Comparison of ENCODE assay signal across 20 cellular contexts in the genomic region with DNA sequence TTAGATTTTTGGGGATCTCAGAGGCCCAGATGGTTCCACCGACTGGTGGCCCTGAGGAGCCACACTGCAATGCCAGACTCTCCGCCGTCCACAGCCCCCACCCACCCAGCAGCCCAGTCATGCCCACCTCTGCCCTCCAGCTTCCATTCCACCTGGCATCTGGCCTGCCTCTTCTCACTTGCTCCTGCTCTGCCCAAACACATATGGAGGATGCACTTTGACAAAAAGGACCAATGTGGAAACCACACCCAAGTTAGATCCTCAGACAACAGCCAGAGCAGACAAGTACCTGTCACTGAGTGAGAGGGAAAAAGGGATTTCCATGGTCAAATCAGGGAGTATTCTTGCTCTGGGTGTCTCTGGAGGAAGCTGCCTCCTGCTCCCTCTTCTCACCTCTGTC.
DNase-seq lines count a peak whose midpoint lies in the region; ATAC-seq, FAIRE-seq and TF ChIP-seq lines count a peak whose summit lies in the region.
"Had no signal": no experiment of that assay in that cellular context is flagged by ENCODE, and none has a peak within 500 bp of the region (broad histone marks: within the 10 kb centered on the region; RNA-seq: fewer than 3 reads in every experiment).

No MANE protein-coding gene starts in this region.

- H3K4me3 ChIP-seq in IMR-90 (ENCODE audit: insufficient read depth, low read depth, low read length) (no peak overlapping the region), bronchial epithelial cell (ENCODE audit: low read depth, low read length) (no peak overlapping the region), mesendoderm (ENCODE audit: low read length) (no peak overlapping the region)
- H3K4me3 ChIP-seq: BLaER1, GM12878, GM23338 had no signal

- peaks cover 3 to 7% of the 10 kb centered on the region in 2 donors for H3K9me3 Mint-ChIP-seq in activated T-cell treated with anti-CD3 and anti-CD28 coated beads, Interleukin-2, amount 50 U/mL, for 72 hours
- H3K9me3 Mint-ChIP-seq: GM23338, H9 had no signal

- H3K79me1 ChIP-seq in IMR-90 (ENCODE audit: low read depth in 1 of 2, low read length in 2 of 2) (no peaks in the 10 kb centered on the region), mesendoderm (ENCODE audit: low read length) (no peaks in the 10 kb centered on the region)

- in situ Hi-C loops in IMR-90 (cut with MboI; ENCODE audit: low sequenced_read_pairs) = loop anchor here (10.0 kb wide), 1 partner anchor 535 kb away; no protein-coding TSS in a partner anchor

- H2AK9ac ChIP-seq in IMR-90 (replicated peaks; ENCODE audit: low read depth, low read length, poor library complexity) = no peak overlapping the region

- H3K27me3 ChIP-seq in IMR-90 (ENCODE audit: control insufficient read depth, insufficient read depth, low read length) (peaks cover 2% of the 10 kb centered on the region; the same call in 1 of the 2 replicates), bronchial epithelial cell (ENCODE audit: control insufficient read depth, insufficient read depth, low read length) (no peaks in the 10 kb centered on the region), mesendoderm (ENCODE audit: insufficient read depth, low read length, poor library complexity) (no peaks in the 10 kb centered on the region)
- H3K27me3 ChIP-seq: BLaER1 had no signal

- H3K56ac ChIP-seq in IMR-90 (ENCODE audit: extremely low read depth, insufficient read depth, low read length) = no peak overlapping the region
- no peak overlapping the region for H3K56ac ChIP-seq in mesendoderm (ENCODE audit: low read length)

- peak overlapping the region; percentile 45; the same call in 1 of the 2 replicates for H2BK20ac ChIP-seq in IMR-90 (ENCODE audit: low read depth, low read length)

- CTCF ChIA-PET in IMR-90 (lab: Yijun Ruan, JAX) = no interaction called here

- TF ChIP-seq POLR2A in IMR-90 (IDR thresholded peaks at IDR 0.05; ENCODE audit: low read depth, low read length) = no peak

- H4K91ac ChIP-seq in IMR-90 (ENCODE audit: insufficient read depth, low read depth, low read length) = no peak overlapping the region

- H3K27ac ChIP-seq in IMR-90 (ENCODE audit: insufficient read depth, low read length) (no peak overlapping the region), mesendoderm (ENCODE audit: low read depth, low read length) (no peak overlapping the region)
- H3K27ac ChIP-seq: BLaER1, C4-2B had no signal

- H3K9me3 ChIP-seq in IMR-90 (ENCODE audit: control insufficient read depth, insufficient read depth, low read length) = 0 out of 2 replicates have a peak, but pooled peaks cover 4% of the 10 kb centered on the region

- H2BK5ac ChIP-seq in IMR-90 (ENCODE audit: low read depth, low read length, poor library complexity, severe bottlenecking) (no peak overlapping the region), mesendoderm (ENCODE audit: low read length) (no peak overlapping the region)

- no TSS peak for BruUV-seq in IMR-90 (replicated peaks; lab: Mats Ljungman, UMichigan)

- H3K36me3 ChIP-seq in IMR-90 (ENCODE audit: control insufficient read depth, insufficient read depth, low read length) (no peaks in the 10 kb centered on the region), bronchial epithelial cell (ENCODE audit: control insufficient read depth, insufficient read depth, low read length) (no peaks in the 10 kb centered on the region), mesendoderm (ENCODE audit: control insufficient read depth, insufficient read depth, low read length) (no peaks in the 10 kb centered on the region)
- H3K36me3 ChIP-seq: BLaER1 had no signal

- H3K4me1 Mint-ChIP-seq in activated T-cell treated with anti-CD3 and anti-CD28 coated beads, Interleukin-2, amount 50 U/mL, for 72 hours (ENCODE audit: low read depth) = no peaks in the 10 kb centered on the region
- H3K4me1 Mint-ChIP-seq: B cell; CD4-positive, CD25-positive, alpha-beta regulatory T cell; GM23338; H9 had no signal

- TF ChIP-seq CTCF in IMR-90 (conservative IDR thresholded peaks at IDR 0.05; ENCODE audit: low read depth, low read length) (no peak), bronchial epithelial cell (IDR thresholded peaks at IDR 0.05; ENCODE audit: insufficient read depth, low read length, severe bottlenecking) (no peak)

- no peaks in the 10 kb centered on the region for H4K20me1 ChIP-seq in IMR-90 (ENCODE audit: insufficient read depth, low read length)
- H4K20me1 ChIP-seq: BLaER1 had no signal

- peak; percentile 73 for FAIRE-seq in bronchial epithelial cell (lab: Jason Lieb, UNC)
- FAIRE-seq in RCC 7860 (lab: Jason Lieb, UNC) = no peak
- FAIRE-seq: D721Med, GM12878 had no signal

- no peak for TF ChIP-seq RAD21 in IMR-90 (IDR thresholded peaks at IDR 0.05; ENCODE audit: low read length)

- no peak for ATAC-seq in IMR-90 (ENCODE audit: low read depth)
- no peak for ATAC-seq in activated T-cell treated with anti-CD3 and anti-CD28 coated beads, Interleukin-2, amount 50 U/mL, for 72 hours (replicated peaks in 1 of 2)
- ATAC-seq: CD8-positive, alpha-beta T cell; GM12878; GM23338; HCT116 had no signal

- 0 out of 2 replicates have a peak overlapping the region, but pooled peaks have one; percentile 25 for H2BK120ac ChIP-seq in IMR-90 (ENCODE audit: low read depth, low read length)
- H2BK120ac ChIP-seq in mesendoderm (ENCODE audit: low read depth, low read length) = no peak overlapping the region

- H3K4me3 Mint-ChIP-seq in activated T-cell treated with anti-CD3 and anti-CD28 coated beads, Interleukin-2, amount 50 U/mL, for 72 hours = no peak overlapping the region
- H3K4me3 Mint-ChIP-seq: B cell; CD4-positive, CD25-positive, alpha-beta regulatory T cell; CD8-positive, alpha-beta T cell; GM23338; H9 had no signal

- H3K14ac ChIP-seq in IMR-90 (replicated peaks; ENCODE audit: low read depth, low read length) = no peak overlapping the region

- no peak overlapping the region for H3K27ac Mint-ChIP-seq in activated T-cell treated with anti-CD3 and anti-CD28 coated beads, Interleukin-2, amount 50 U/mL, for 72 hours
- H3K27ac Mint-ChIP-seq: B cell; CD4-positive, CD25-positive, alpha-beta regulatory T cell; CD8-positive, alpha-beta T cell; GM23338; H9 had no signal

- dilution Hi-C loops in IMR-90 (cut with HindIII; ENCODE audit: low sequenced_read_pairs, unreplicated experiment) = no loop called here

- H3K79me2 ChIP-seq in mesendoderm (ENCODE audit: control insufficient read depth, insufficient read depth, low read length) = no peaks in the 10 kb centered on the region

- no CpG with 5 or more reads among the region's 3 CpGs for WGBS in IMR-90 (ENCODE audit: extremely low coverage in 2 of 2, insufficient read length in 1 of 2), 2 experiments
- no CpG with 5 or more reads among the region's 3 CpGs for WGBS in mesendoderm (ENCODE audit: extremely low coverage, insufficient coverage, low lambda C conversion rate)

- H2AK5ac ChIP-seq in IMR-90 (ENCODE audit: low read depth, low read length) = peak overlapping the region; percentile 83; the same call in 1 of the 2 replicates
- H2AK5ac ChIP-seq in mesendoderm (ENCODE audit: low read length) = no peak overlapping the region

- no peak for DNase-seq in IMR-90
- DNase-seq in bronchial epithelial cell (ENCODE audit: low read depth) = no peak
- DNase-seq in mesendoderm = no peak
- no peak for DNase-seq in activated T-cell treated with anti-CD3 and anti-CD28 coated beads, Interleukin-2, amount 50 U/mL, for 72 hours
- no peak for DNase-seq in RCC 7860 (ENCODE audit: low spot score)
- DNase-seq in NAMALWA (ENCODE audit: low spot score) = no peak
- DNase-seq: CD4-positive, CD25-positive, alpha-beta regulatory T cell; CD8-positive, alpha-beta T cell; DMS 273 treated with DMSO at 0.1 percent for 48 hours; DMS79; EL; GDM1; H9 had no signal

- H4K5ac ChIP-seq in IMR-90 (ENCODE audit: low read depth, low read length) (no peak overlapping the region), mesendoderm (ENCODE audit: low read length) (no peak overlapping the region)

- H3K9ac ChIP-seq in IMR-90 (ENCODE audit: low read depth, low read length) (no peak overlapping the region), mesendoderm (ENCODE audit: low read length) (no peak overlapping the region)
- H3K9ac ChIP-seq: BLaER1 had no signal

- peaks cover 10% of the 10 kb centered on the region for H3K9me1 ChIP-seq in IMR-90 (ENCODE audit: insufficient read depth, low read length)

- H3K27me3 Mint-ChIP-seq in activated T-cell treated with anti-CD3 and anti-CD28 coated beads, Interleukin-2, amount 50 U/mL, for 72 hours (ENCODE audit: low read depth) = no peaks in the 10 kb centered on the region

- no peak overlapping the region for H3K18ac ChIP-seq in IMR-90 (ENCODE audit: low read depth, low read length)
- no peak overlapping the region for H3K18ac ChIP-seq in mesendoderm (ENCODE audit: low read length)

- H3K4me1 ChIP-seq in IMR-90 (ENCODE audit: control insufficient read depth, insufficient read depth, low read length) (peaks cover 16% of the 10 kb centered on the region), mesendoderm (ENCODE audit: control insufficient read depth, low read depth, low read length) (peaks cover 2% of the 10 kb centered on the region)

- H3K4ac ChIP-seq in IMR-90 (ENCODE audit: low read depth, low read length) (peak overlapping the region; percentile 59), mesendoderm (ENCODE audit: low read depth, low read length) (no peak overlapping the region)

- H3K36me3 Mint-ChIP-seq in activated T-cell treated with anti-CD3 and anti-CD28 coated beads, Interleukin-2, amount 50 U/mL, for 72 hours (ENCODE audit: insufficient read depth in 2 of 2) = peaks cover 1 to 4% of the 10 kb centered on the region in 2 donors
- H3K36me3 Mint-ChIP-seq: CD4-positive, CD25-positive, alpha-beta regulatory T cell; CD8-positive, alpha-beta T cell had no signal

- H4K8ac ChIP-seq in IMR-90 (ENCODE audit: low read depth in 2 of 2, low read length in 2 of 2) = no peak overlapping the region
- H4K8ac ChIP-seq in mesendoderm (ENCODE audit: low read depth, low read length) = no peak overlapping the region

- H3K4me2 ChIP-seq in IMR-90 (ENCODE audit: low read depth, low read length) = no peak overlapping the region
- H3K4me2 ChIP-seq in mesendoderm (ENCODE audit: low read length) = no peak overlapping the region
- H3K4me2 ChIP-seq: GM23338 had no signal

- intact Hi-C loops in IMR-90 (cut with micrococcal nuclease) = loop anchor here (2.0 kb wide), 1 partner anchor 433 kb away; no protein-coding TSS in a partner anchor

- H3K23ac ChIP-seq in IMR-90 (ENCODE audit: low read depth, low read length) (0 out of 2 replicates have a peak overlapping the region, but pooled peaks have one; percentile 57), mesendoderm (ENCODE audit: low read length) (peak overlapping the region; percentile 31)

- H2BK15ac ChIP-seq in IMR-90 (ENCODE audit: low read depth, low read length) (peak overlapping the region; percentile 20; the same call in 1 of the 3 replicates), mesendoderm (replicated peaks; ENCODE audit: low read depth) (no peak overlapping the region)

- no peak overlapping the region for H2AFZ ChIP-seq in IMR-90 (replicated peaks; ENCODE audit: low read length, poor library complexity)
- H2AFZ ChIP-seq: GM23338 had no signal

- POLR2A ChIA-PET in IMR-90 (lab: Charles Lee; ENCODE audit: unreplicated experiment) = no interaction called here

TF ChIP-seq in IMR-90, 13 proteins besides CTCF, POLR2A, EP300 and RAD21 (continues in another document):
- TF ChIP-seq FOS (IDR thresholded peaks at IDR 0.05; ENCODE audit: low read depth, low read length) = no peak
- no peak for TF ChIP-seq RCOR1 (IDR thresholded peaks at IDR 0.05; ENCODE audit: insufficient replicate concordance, low read length)
- TF ChIP-seq MAFK (IDR thresholded peaks at IDR 0.05; ENCODE audit: low read depth, low read length) = no peak
- TF ChIP-seq CHD1 (IDR thresholded peaks at IDR 0.05; ENCODE audit: low read depth, low read length) = no peak
